In the genomic region with DNA sequence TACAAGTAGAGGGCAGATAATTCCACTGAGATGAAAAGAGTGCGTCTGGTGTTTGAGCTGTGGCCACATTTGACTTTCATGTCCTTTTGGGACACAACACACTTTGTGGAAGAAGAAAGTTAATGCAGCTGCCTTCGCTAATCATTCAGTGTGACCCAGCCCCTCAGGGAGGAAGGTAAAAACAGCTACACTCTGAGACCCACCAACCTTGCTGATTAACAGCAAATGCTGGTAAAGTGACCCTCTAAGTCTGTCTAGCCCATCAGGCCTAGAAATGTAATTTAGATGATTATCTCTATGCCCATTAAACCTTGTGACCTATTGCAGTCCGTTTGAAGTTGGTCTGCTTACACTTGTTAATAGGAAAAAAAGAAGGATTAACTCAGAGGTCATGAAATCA, we compare ENCODE assay signal across 15 cellular contexts.
"Had no signal": no experiment of that assay in that cellular context is flagged by ENCODE, and none has a peak within 500 bp of the region (broad histone marks: within the 10 kb centered on the region; RNA-seq: fewer than 3 reads in every experiment).

No MANE protein-coding gene starts in this region.

- H3K4me3 ChIP-seq: colonic mucosa, left lung, prostate gland, smooth muscle cell, upper lobe of left lung had no signal

- FAIRE-seq: islet of Langerhans had no signal

- H3K4me3 Mint-ChIP-seq: activated naive CD8-positive, alpha-beta T cell treated with anti-CD3 and anti-CD28 coated beads, Interleukin-2, amount 10 ng/mL, durations not matched to agents 7 days and 5 days; brain; nephron progenitor cell; stimulated activated naive CD8-positive, alpha-beta T cell treated with anti-CD3 and anti-CD28 coated beads, Interleukin-15, amount 100 ng/mL, for 72 hours had no signal

- H3K27ac Mint-ChIP-seq: activated naive CD8-positive, alpha-beta T cell treated with anti-CD3 and anti-CD28 coated beads, Interleukin-2, amount 10 ng/mL, durations not matched to agents 7 days and 5 days; brain; nephron progenitor cell; stimulated activated naive CD8-positive, alpha-beta T cell treated with anti-CD3 and anti-CD28 coated beads, Interleukin-15, amount 100 ng/mL, for 72 hours had no signal

- H3K4me1 ChIP-seq: colonic mucosa, left lung, prostate gland, upper lobe of left lung had no signal

- H3K4me1 Mint-ChIP-seq: activated naive CD8-positive, alpha-beta T cell treated with anti-CD3 and anti-CD28 coated beads, Interleukin-2, amount 10 ng/mL, durations not matched to agents 7 days and 5 days; stimulated activated naive CD8-positive, alpha-beta T cell treated with anti-CD3 and anti-CD28 coated beads, Interleukin-15, amount 100 ng/mL, for 72 hours had no signal

- H3K27me3 ChIP-seq: colonic mucosa, left lung, upper lobe of left lung had no signal

- H3K4me2 ChIP-seq: smooth muscle cell had no signal

- H3K27me3 Mint-ChIP-seq: brain had no signal

- H3K36me3 ChIP-seq: colonic mucosa, left lung, prostate gland, upper lobe of left lung had no signal

- H3K36me3 Mint-ChIP-seq: activated naive CD8-positive, alpha-beta T cell treated with anti-CD3 and anti-CD28 coated beads, Interleukin-2, amount 10 ng/mL, durations not matched to agents 7 days and 5 days; brain had no signal

- H3K9me3 ChIP-seq: colonic mucosa, left lung, prostate gland, upper lobe of left lung had no signal

- H3K9me3 Mint-ChIP-seq: activated naive CD8-positive, alpha-beta T cell treated with anti-CD3 and anti-CD28 coated beads, Interleukin-2, amount 10 ng/mL, durations not matched to agents 7 days and 5 days; nephron progenitor cell; stimulated activated naive CD8-positive, alpha-beta T cell treated with anti-CD3 and anti-CD28 coated beads, Interleukin-15, amount 100 ng/mL, for 72 hours had no signal

- DNase-seq: activated CD4-positive, alpha-beta T cell treated with anti-CD3 and anti-CD28 coated beads, Interleukin-2, amount 50 U/mL, for 1 hour; activated CD8-positive, alpha-beta memory T cell treated with anti-CD3 and anti-CD28 coated beads for 24 hours; activated gamma-delta T cell treated with Interleukin-2 at 50 U/mL for 16 hours; activated naive CD8-positive, alpha-beta T cell treated with anti-CD3 and anti-CD28 coated beads, Interleukin-2, amount 10 ng/mL, durations not matched to agents 7 days and 5 days; central memory CD4-positive, alpha-beta T cell; colonic mucosa; left lung; nephron progenitor cell; right cardiac atrium; stimulated activated naive CD8-positive, alpha-beta T cell treated with anti-CD3 and anti-CD28 coated beads, Interleukin-15, amount 100 ng/mL, for 72 hours; upper lobe of left lung had no signal

- H3K27ac ChIP-seq: colonic mucosa, left lung, prostate gland, upper lobe of left lung had no signal
